1 cellular context compared by ENCODE assay signal in genomic region chr5:55176176-55176818, GRCh38.
TF ChIP-seq lines count a peak whose summit lies in the region.

No MANE protein-coding gene starts in this region.

TF ChIP-seq in HepG2, 621 proteins besides CTCF, POLR2A, EP300 and RAD21 (continued from another document and continues in another):
- TF ChIP-seq AFF4 (CRISPR knock-in tag; IDR thresholded peaks at IDR 0.05) (no peak), HNRNPH1 (optimal IDR thresholded peaks at IDR 0.05; ENCODE audit: low read depth, low read length) (no peak), ZNF552 (CRISPR knock-in tag; IDR thresholded peaks at IDR 0.05; ENCODE audit: borderline replicate concordance) (no peak), ZNF276 (CRISPR knock-in tag; IDR thresholded peaks at IDR 0.05; ENCODE audit: low read depth) (no peak), RERE (CRISPR knock-in tag; IDR thresholded peaks at IDR 0.05; ENCODE audit: low read depth) (no peak), ZNF549 (CRISPR knock-in tag; IDR thresholded peaks at IDR 0.05) (no peak), NPAS2 (CRISPR knock-in tag; IDR thresholded peaks at IDR 0.05; ENCODE audit: borderline replicate concordance) (no peak), IKZF1 (IDR thresholded peaks at IDR 0.05) (no peak), MLLT10 (CRISPR knock-in tag; IDR thresholded peaks at IDR 0.05) (no peak), ZNF740 (CRISPR knock-in tag; IDR thresholded peaks at IDR 0.05) (no peak), KLF12 (CRISPR knock-in tag; IDR thresholded peaks at IDR 0.05; ENCODE audit: borderline replicate concordance) (peak; percentile 13; the same call in 1 of the 2 replicates), JUND (CRISPR knock-in tag; IDR thresholded peaks at IDR 0.05) (no peak), ZNF230 (CRISPR knock-in tag; IDR thresholded peaks at IDR 0.05) (no peak), EEA1 (CRISPR knock-in tag; IDR thresholded peaks at IDR 0.05; ENCODE audit: borderline replicate concordance) (no peak), ZNF577 (CRISPR knock-in tag; IDR thresholded peaks at IDR 0.05; ENCODE audit: borderline replicate concordance, low read depth) (no peak), ZFP82 (CRISPR knock-in tag; IDR thresholded peaks at IDR 0.05; ENCODE audit: borderline replicate concordance) (no peak), KAT7 (CRISPR knock-in tag; IDR thresholded peaks at IDR 0.05; ENCODE audit: borderline replicate concordance) (no peak), ZNF614 (CRISPR knock-in tag; IDR thresholded peaks at IDR 0.05; ENCODE audit: borderline replicate concordance) (no peak), CBX5 (CRISPR knock-in tag; IDR thresholded peaks at IDR 0.05; ENCODE audit: borderline replicate concordance) (no peak), ZNF570 (CRISPR knock-in tag; IDR thresholded peaks at IDR 0.05; ENCODE audit: borderline replicate concordance) (no peak), PAXIP1 (CRISPR knock-in tag; conservative IDR thresholded peaks at IDR 0.05) (no peak), ZNF558 (CRISPR knock-in tag; IDR thresholded peaks at IDR 0.05; ENCODE audit: borderline replicate concordance) (no peak), POLR2AphosphoS5 (IDR thresholded peaks at IDR 0.05; ENCODE audit: low read depth, low read length) (no peak), CCDC6 (CRISPR knock-in tag; IDR thresholded peaks at IDR 0.05) (peak; percentile 55; the same call in 1 of the 2 replicates), LBX2 (CRISPR knock-in tag; IDR thresholded peaks at IDR 0.05; ENCODE audit: borderline replicate concordance) (no peak), TBX3 (IDR thresholded peaks at IDR 0.05; ENCODE audit: borderline replicate concordance) (no peak), THAP9 (CRISPR knock-in tag; IDR thresholded peaks at IDR 0.05; ENCODE audit: borderline replicate concordance) (no peak), HDAC6 (IDR thresholded peaks at IDR 0.05; ENCODE audit: low read depth, low read length) (no peak)
- TF ChIP-seq, protein P1, sequence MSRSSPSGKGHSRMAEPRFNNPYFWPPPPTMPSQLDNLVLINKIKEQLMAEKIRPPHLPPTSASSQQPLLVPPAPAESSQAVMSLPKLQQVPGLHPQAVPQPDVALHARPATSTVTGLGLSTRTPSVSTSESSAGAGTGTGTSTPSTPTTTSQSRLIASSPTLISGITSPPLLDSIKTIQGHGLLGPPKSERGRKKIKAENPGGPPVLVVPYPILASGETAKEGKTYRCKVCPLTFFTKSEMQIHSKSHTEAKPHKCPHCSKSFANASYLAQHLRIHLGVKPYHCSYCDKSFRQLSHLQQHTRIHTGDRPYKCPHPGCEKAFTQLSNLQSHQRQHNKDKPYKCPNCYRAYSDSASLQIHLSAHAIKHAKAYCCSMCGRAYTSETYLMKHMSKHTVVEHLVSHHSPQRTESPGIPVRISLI (CRISPR knock-in tag; IDR thresholded peaks at IDR 0.05; ENCODE audit: borderline replicate concordance) = no peak
- TF ChIP-seq, protein P2, sequence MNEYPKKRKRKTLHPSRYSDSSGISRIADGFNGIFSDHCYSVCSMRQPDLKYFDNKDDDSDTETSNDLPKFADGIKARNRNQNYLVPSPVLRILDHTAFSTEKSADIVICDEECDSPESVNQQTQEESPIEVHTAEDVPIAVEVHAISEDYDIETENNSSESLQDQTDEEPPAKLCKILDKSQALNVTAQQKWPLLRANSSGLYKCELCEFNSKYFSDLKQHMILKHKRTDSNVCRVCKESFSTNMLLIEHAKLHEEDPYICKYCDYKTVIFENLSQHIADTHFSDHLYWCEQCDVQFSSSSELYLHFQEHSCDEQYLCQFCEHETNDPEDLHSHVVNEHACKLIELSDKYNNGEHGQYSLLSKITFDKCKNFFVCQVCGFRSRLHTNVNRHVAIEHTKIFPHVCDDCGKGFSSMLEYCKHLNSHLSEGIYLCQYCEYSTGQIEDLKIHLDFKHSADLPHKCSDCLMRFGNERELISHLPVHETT (CRISPR knock-in tag; conservative IDR thresholded peaks at IDR 0.05) = no peak
